Comparison of ENCODE assay signal across 9 cellular contexts in the genomic region with DNA sequence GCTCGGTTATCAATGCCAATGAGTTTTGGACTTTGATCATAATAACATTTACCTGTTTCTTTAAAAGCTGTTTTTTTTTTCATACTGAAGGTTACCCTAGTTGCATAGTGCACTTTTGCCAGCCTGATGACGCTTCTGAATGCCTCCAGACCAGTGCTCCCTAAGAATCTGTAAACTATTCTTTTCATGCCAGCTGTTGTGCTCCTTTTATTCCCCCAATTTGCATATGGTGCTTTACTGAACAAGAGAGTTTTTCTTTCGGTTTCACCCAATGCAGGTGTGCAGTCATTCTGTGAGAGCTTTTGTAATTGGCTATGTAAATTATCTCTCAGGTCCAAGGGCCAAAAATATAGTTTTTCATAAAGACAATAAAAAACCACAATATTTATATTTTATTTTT. TPM values are rescaled to one million over a fixed set of nuclear protein-coding genes. Genes with fewer than 3 reads are reported as not detected.
DNase-seq lines count a peak whose midpoint lies in the region; ATAC-seq and TF ChIP-seq lines count a peak whose summit lies in the region.
"Had no signal": no experiment of that assay in that cellular context is flagged by ENCODE, and none has a peak within 500 bp of the region (broad histone marks: within the 10 kb centered on the region; RNA-seq: fewer than 3 reads in every experiment).

No MANE protein-coding gene starts in this region.

- H3K4me3 ChIP-seq in WERI-Rb-1 (ENCODE audit: low read depth, low read length), result no peak overlapping the region
- H3K4me3 ChIP-seq: A549 had no signal

- H3K27me3 Mint-ChIP-seq in naive B cell, result no peaks in the 10 kb centered on the region

- H3K36me3 Mint-ChIP-seq in naive B cell, result peaks cover 0 to 6% of the 10 kb centered on the region in 2 donors

- peak overlapping the region; percentile 74 to 94 (median 92) for H3K27ac Mint-ChIP-seq in naive B cell

- DNase-seq in NCI-H2107 treated with DMSO at 0.1 percent for 48 hours (lab: John Stamatoyannopoulos, UW; ENCODE audit: unreplicated experiment) (peak; percentile 91), NCI-H2107 (lab: John Stamatoyannopoulos, UW) (no peak), NCI-H526 (lab: John Stamatoyannopoulos, UW) (peak; percentile 91 to 93), naive B cell (peak; percentile 77), AG08395 (ENCODE audit: low spot score) (no peak), HT-29 (ENCODE audit: low spot score) (no peak), WERI-Rb-1 (no peak)

- peak overlapping the region in 7 of 8 donors; percentile 6 to 83 (median 78) for H3K4me3 Mint-ChIP-seq in naive B cell

- H3K36me3 ChIP-seq in WERI-Rb-1, result no peaks in the 10 kb centered on the region

- no peaks in the 10 kb centered on the region for H3K27me3 ChIP-seq in WERI-Rb-1 (ENCODE audit: insufficient read depth, low read depth, severe bottlenecking)

- no peak overlapping the region for H3K27ac ChIP-seq in WERI-Rb-1
- H3K27ac ChIP-seq: A549 had no signal

- H3K4me1 Mint-ChIP-seq in naive B cell, result peaks cover 49 to 52% (median 51%) of the 10 kb centered on the region in 3 donors

- ATAC-seq in HG02588 (IDR thresholded peaks at IDR 0.05; ENCODE audit: unreplicated experiment) (peak; percentile 85), naive B cell (ENCODE audit: low read depth in 2 of 2) (peak; percentile 97 to 99)
- ATAC-seq: A549 had no signal

- TF ChIP-seq CTCF in WERI-Rb-1 (IDR thresholded peaks at IDR 0.05; ENCODE audit: low read depth, low read length), result no peak

- H3K9me3 ChIP-seq in WERI-Rb-1 (ENCODE audit: severe bottlenecking), result no peaks in the 10 kb centered on the region
- H3K9me3 ChIP-seq: A549 had no signal

- H3K9me3 Mint-ChIP-seq in naive B cell, result no peaks in the 10 kb centered on the region

RNA-seq across cellular contexts. Expression of gene GLCCI1, which starts 48.1 kb away (rescaled TPM):
- polyA plus RNA-seq in naive B cell (ENCODE audit: low read depth in 6 of 6), result 10 to 100 TPM; 17.2 to 35.4 (median 20.9) TPM
- total RNA-seq in HT-29 (2014; rRNA removed; shearing (Covaris generic)), result 3.8 and 4.0 TPM in 2 replicates

Comparison
In these comparisons a context has a peak if more than half of its experiments do, and no peak if none do; other contexts are left out.
1. DNase-seq: peak in NCI-H2107 treated with DMSO at 0.1 percent for 48 hours (single experiment), NCI-H526 (2 of 2) and naive B cell (single experiment); none in NCI-H2107 (single experiment), AG08395 (single experiment), HT-29 (single experiment) and WERI-Rb-1 (single experiment).